11 cellular contexts compared by ENCODE assay signal in the genomic region with DNA sequence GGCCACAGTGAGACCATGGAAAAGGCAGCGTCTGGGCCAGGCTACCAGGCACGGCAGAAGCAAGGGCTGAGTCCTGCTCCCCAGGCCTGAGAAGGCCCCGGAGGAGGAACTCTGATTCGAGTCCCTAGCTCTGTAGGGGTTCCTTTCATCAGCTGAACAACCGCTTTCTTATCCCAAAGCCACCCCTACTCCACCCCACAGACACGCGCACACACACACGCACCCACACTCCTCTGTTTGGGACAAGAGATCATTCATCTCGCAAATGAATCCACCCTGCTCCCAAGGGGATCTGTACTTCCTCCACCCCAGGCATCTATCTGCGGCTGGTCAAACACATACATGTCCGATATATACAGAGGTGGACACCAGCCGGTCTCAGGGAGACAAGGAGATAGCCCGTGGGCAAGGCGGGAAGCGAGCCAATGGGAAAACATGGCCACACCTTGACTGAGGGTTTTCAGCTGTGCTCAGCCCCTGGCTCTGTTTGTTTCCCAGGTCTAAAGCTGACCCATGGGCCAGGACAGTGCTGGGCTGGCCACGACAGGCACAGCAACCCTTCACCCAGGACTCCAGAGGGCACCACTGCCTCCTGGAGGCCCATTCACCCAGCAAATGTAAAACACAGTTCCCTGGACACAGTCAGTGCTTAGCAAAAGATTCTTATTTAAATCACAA. TPM values are rescaled to one million over a fixed set of nuclear protein-coding genes. Genes with fewer than 3 reads are reported as not detected.
DNase-seq lines count a peak whose midpoint lies in the region; ATAC-seq and TF ChIP-seq lines count a peak whose summit lies in the region.
"Had no signal": no experiment of that assay in that cellular context is flagged by ENCODE, and none has a peak within 500 bp of the region (broad histone marks: within the 10 kb centered on the region; RNA-seq: fewer than 3 reads in every experiment).

No MANE protein-coding gene starts in this region.

- H3K36me3 ChIP-seq in Peyer's patch (no peaks in the 10 kb centered on the region), fibroblast of lung (ENCODE audit: control insufficient read depth, insufficient read depth, low read length) (peaks cover 13% of the 10 kb centered on the region)

- H3K79me2 ChIP-seq in fibroblast of lung (ENCODE audit: control insufficient read depth, insufficient read depth, low read length): peaks cover 89% of the 10 kb centered on the region

- no peak overlapping the region for H2AFZ ChIP-seq in fibroblast of lung (ENCODE audit: low read length)

- peak overlapping the region; percentile 39 for H3K27ac ChIP-seq in AG04450 (ENCODE audit: low read depth, low read length)
- H3K27ac ChIP-seq in Peyer's patch: peak overlapping the region in 3 of 4 donors; percentile 25 to 79 (median 53)
- H3K27ac ChIP-seq in fibroblast of lung (ENCODE audit: insufficient read depth, low read length): no peak overlapping the region
- H3K27ac ChIP-seq: VCaP had no signal

- CTCF ChIA-PET in AG04450 (lab: Charles Lee): interaction anchor here (1.4 kb wide), 1 partner anchor 63 kb away, joined by 5 read pairs; no protein-coding TSS in a partner anchor

- POLR2A ChIA-PET in AG04450 (lab: Yijun Ruan, JAX): no interaction called here

- TF ChIP-seq POLR2A in Peyer's patch (IDR thresholded peaks at IDR 0.05): no peak

- H3K4me2 ChIP-seq in fibroblast of lung (ENCODE audit: extremely low read depth, insufficient read depth, low read length): peak overlapping the region; percentile 2

- DNase-seq in AG04450 (ENCODE audit: low read depth, low spot score): no peak
- DNase-seq in Peyer's patch: peak in 1 of 3 donors; percentile 39
- DNase-seq in fibroblast of lung (ENCODE audit: low read depth in 2 of 2): peak in 1 of 2 donors; percentile 18
- peak; percentile 83 for DNase-seq in pons (ENCODE audit: low spot score)
- DNase-seq in amniotic stem cell (lab: John Stamatoyannopoulos, UW): no peak
- DNase-seq in NCI-H226: no peak
- DNase-seq in retina: no peak
- DNase-seq: CD4-positive, alpha-beta memory T cell; NCI-H526 treated with DMSO at 0.1 percent for 48 hours had no signal

- no peak for ATAC-seq in GM21381 (IDR thresholded peaks at IDR 0.05; ENCODE audit: unreplicated experiment)

- no peaks in the 10 kb centered on the region for H4K20me1 ChIP-seq in fibroblast of lung (ENCODE audit: control insufficient read depth, extremely low read depth, insufficient read depth, low read length)

- H3K4me3 ChIP-seq in AG04450 (ENCODE audit: low read depth, low read length) (no peak overlapping the region), Peyer's patch (no peak overlapping the region), fibroblast of lung (replicated peaks in 1 of 4; ENCODE audit: control extremely low read depth in 1 of 4, insufficient read depth in 1 of 4, low read depth in 3 of 4, low read length in 4 of 4) (no peak overlapping the region)

- H3K9ac ChIP-seq in fibroblast of lung (ENCODE audit: insufficient read depth, low read length): peak overlapping the region; percentile 13

- no peaks in the 10 kb centered on the region for H3K27me3 ChIP-seq in AG04450 (ENCODE audit: control insufficient read depth, insufficient read depth, low read length)
- no peaks in the 10 kb centered on the region for H3K27me3 ChIP-seq in Peyer's patch
- H3K27me3 ChIP-seq in fibroblast of lung (ENCODE audit: control insufficient read depth, insufficient read depth, low read length): no peaks in the 10 kb centered on the region

- TF ChIP-seq CTCF in AG04450 (IDR thresholded peaks at IDR 0.05; ENCODE audit: low read depth, low read length) (peak; percentile 24), Peyer's patch (IDR thresholded peaks at IDR 0.05) (peak in 1 of 6 experiments; percentile 5), fibroblast of lung (conservative IDR thresholded peaks at IDR 0.05 in 1 of 2, IDR thresholded peaks at IDR 0.05 in 1 of 2; ENCODE audit: low read depth in 1 of 2, low read length in 2 of 2) (peak; percentile 27 to 49)

- no peaks in the 10 kb centered on the region for H3K9me3 ChIP-seq in AG04450 (ENCODE audit: control insufficient read depth, insufficient read depth, low read length)
- no peaks in the 10 kb centered on the region for H3K9me3 ChIP-seq in Peyer's patch
- no peaks in the 10 kb centered on the region for H3K9me3 ChIP-seq in fibroblast of lung (ENCODE audit: control insufficient read depth, insufficient read depth, low read depth, low read length)

- peaks cover 0 to 70% (median 0%) of the 10 kb centered on the region in 4 donors for H3K4me1 ChIP-seq in Peyer's patch
- peaks cover 69% of the 10 kb centered on the region for H3K4me1 ChIP-seq in fibroblast of lung (ENCODE audit: control insufficient read depth, extremely low read depth, insufficient read depth, low read length)

RNA-seq across cellular contexts. Expression of a gene that starts 7.3 kb away (rescaled TPM):
- polyA plus RNA-seq in AG04450 (2011; rRNA removed): 37.4 and 46.0 TPM in 2 replicates
- 53.8 and 66.8 TPM in 2 replicates for polyA minus RNA-seq in AG04450 (2011; rRNA and poly(A)+ RNA removed)
- total RNA-seq in Peyer's patch: 10 to 100 TPM in 2 of 4 donors, 1 to 10 TPM in 2; 2.8 to 39.6 (median 9.3) TPM
- 40.3 and 44.4 TPM in 2 replicates for total RNA-seq in fibroblast of lung
- 30.2 and 33.2 TPM in 2 replicates for polyA plus RNA-seq in fibroblast of lung
- polyA plus RNA-seq in fibroblast of lung (2012): 45.0 and 51.9 TPM in 2 replicates
- polyA minus RNA-seq in fibroblast of lung (ENCODE audit: low replicate concordance): 92.5 and 96.5 TPM in 2 replicates
